ENCODE assay signal across 23 cellular contexts in genomic region chr19:2413629-2414028, GRCh38. TPM values are rescaled to one million over a fixed set of nuclear protein-coding genes. Genes with fewer than 3 reads are reported as not detected.
A peak's percentile ranks its signal among the peaks of the same experiment; 100 is the strongest.
DNase-seq lines count a peak whose midpoint lies in the region; ATAC-seq, FAIRE-seq and TF ChIP-seq lines count a peak whose summit lies in the region.
"Had no signal": no experiment of that assay in that cellular context is flagged by ENCODE, and none has a peak within 500 bp of the region (broad histone marks: within the 10 kb centered on the region; RNA-seq: fewer than 3 reads in every experiment).

No MANE protein-coding gene starts in this region.

- CTCF ChIA-PET in Calu3 (lab: Charles Lee): no interaction called here
- CTCF ChIA-PET in HCT116 (lab: Charles Lee): no interaction called here
- CTCF ChIA-PET in HepG2 (lab: Yijun Ruan, JAX; ENCODE audit: low intra/inter-chr PET ratio, low total read pairs): no interaction called here

- H3K27me3 ChIP-seq in HCT116 (ENCODE audit: insufficient read depth, low read length): no peaks in the 10 kb centered on the region
- no peaks in the 10 kb centered on the region for H3K27me3 ChIP-seq in HepG2 (ENCODE audit: control insufficient read depth in 1 of 2, insufficient read depth in 2 of 2, low read length in 2 of 2)
- H3K27me3 ChIP-seq: BLaER1 treated with 17β-estradiol and CSF1 and Interleukin-3, amounts not matched to agents 10 nM and 100 nM had no signal

- BruUV-seq in Calu3 (replicated peaks; lab: Mats Ljungman, UMichigan): TSS peak; percentile 33
- BruUV-seq in HCT116 (replicated peaks; lab: Mats Ljungman, UMichigan): no TSS peak
- no TSS peak for BruUV-seq in HepG2 (replicated peaks; lab: Mats Ljungman, UMichigan)

- no peaks in the 10 kb centered on the region for H3K79me2 ChIP-seq in HCT116 (ENCODE audit: insufficient read depth, low read length)
- H3K79me2 ChIP-seq in HepG2 (ENCODE audit: insufficient read depth, low read length): no peaks in the 10 kb centered on the region

- H2AFZ ChIP-seq in HCT116 (ENCODE audit: low read depth, low read length, poor library complexity, severe bottlenecking) (no peak overlapping the region), HepG2 (ENCODE audit: low read length) (no peak overlapping the region)

- RAD21 ChIA-PET in HCT116 (lab: Charles Lee; ENCODE audit: low non-redundant PET in 1 of 2, low total read pairs in 2 of 2, uncharacterized antibody in 2 of 2, unreplicated experiment in 2 of 2): no interaction called here

- H3K9me3 ChIP-seq in HCT116 (ENCODE audit: control insufficient read depth in 1 of 2, insufficient read depth in 1 of 2, low read depth in 1 of 2, low read length in 2 of 2) (no peaks in the 10 kb centered on the region), HepG2 (ENCODE audit: low read length) (no peaks in the 10 kb centered on the region), mucosa of descending colon (no peaks in the 10 kb centered on the region)

- peaks cover 12% of the 10 kb centered on the region for H3K27me3 Mint-ChIP-seq in Calu3 (ENCODE audit: unreplicated experiment)

- H3K9me2 ChIP-seq in HCT116 (ENCODE audit: insufficient read depth): no peaks in the 10 kb centered on the region

- H3K36me3 Mint-ChIP-seq in Calu3 (ENCODE audit: insufficient read depth, unreplicated experiment): peaks cover 9% of the 10 kb centered on the region
- H3K36me3 Mint-ChIP-seq: T-cell had no signal

- TF ChIP-seq EP300 in HepG2 (IDR thresholded peaks at IDR 0.05; ENCODE audit: low read depth in 2 of 2, low read length in 2 of 2) (no peak), HepG2 (CRISPR knock-in tag; IDR thresholded peaks at IDR 0.05; ENCODE audit: borderline replicate concordance) (no peak)

- no peaks in the 10 kb centered on the region for H3K4me1 ChIP-seq in HCT116 (ENCODE audit: control insufficient read depth in 1 of 2, insufficient read depth in 2 of 2, low read length in 2 of 2)
- H3K4me1 ChIP-seq in HepG2 (ENCODE audit: insufficient read depth, low read length): peaks cover 26% of the 10 kb centered on the region
- H3K4me1 ChIP-seq in mucosa of descending colon (ENCODE audit: low read depth): no peaks in the 10 kb centered on the region

- in situ Hi-C loops in HepG2 (cut with HindIII; ENCODE audit: extremely low pct_ligation_motif_present, low pct_unique_long_range_greater_than_20kb): no loop called here

- intact Hi-C loops in Calu3 (cut with micrococcal nuclease; ENCODE audit: unreplicated experiment): no loop called here
- intact Hi-C loops in HCT116 (cut with micrococcal nuclease): no loop called here
- intact Hi-C loops in HepG2 (cut with micrococcal nuclease; ENCODE audit: unreplicated experiment): no loop called here
- intact Hi-C loops in mucosa of descending colon (cut with DNase I, micrococcal nuclease): no loop called here

- TF ChIP-seq RAD21 in HCT116 (IDR thresholded peaks at IDR 0.05; ENCODE audit: low read depth): no peak
- TF ChIP-seq RAD21 in HepG2 (CRISPR knock-in tag; IDR thresholded peaks at IDR 0.05): no peak

- H3K9ac ChIP-seq in HCT116 (ENCODE audit: low read length) (no peak overlapping the region), HepG2 (ENCODE audit: insufficient read depth, low read depth, low read length) (no peak overlapping the region)
- H3K9ac ChIP-seq: BLaER1 treated with 17β-estradiol and CSF1 and Interleukin-3, amounts not matched to agents 10 nM and 100 nM; KMS-11 had no signal

- H3K36me3 ChIP-seq in HCT116 (ENCODE audit: control insufficient read depth in 1 of 2, insufficient read depth in 2 of 2, low read length in 2 of 2) (peaks cover 0 to 6% of the 10 kb centered on the region in 2 experiments; a peak in 1 of 4 replicates), HepG2 (replicated peaks in 1 of 2; ENCODE audit: control insufficient read depth in 1 of 2, insufficient read depth in 2 of 2, low read length in 2 of 2) (no peaks in the 10 kb centered on the region), mucosa of descending colon (ENCODE audit: low read depth) (no peaks in the 10 kb centered on the region)

- WGBS in HepG2 (ENCODE audit: low lambda C conversion rate): 100% methylated on average over 2 of the region's 16 CpGs

- TF ChIP-seq CTCF in Calu3 (IDR thresholded peaks at IDR 0.05; ENCODE audit: unreplicated experiment) (no peak), HCT116 (IDR thresholded peaks at IDR 0.05 in 2 of 3, conservative IDR thresholded peaks at IDR 0.05 in 1 of 3; ENCODE audit: borderline replicate concordance in 1 of 3, insufficient read depth in 1 of 3, low read depth in 2 of 3, low read length in 2 of 3) (no peak), HepG2 (CRISPR knock-in tag; IDR thresholded peaks at IDR 0.05) (no peak), mucosa of descending colon (IDR thresholded peaks at IDR 0.05) (no peak)

- peak; percentile 13; the same call in 1 of the 2 replicates for ATAC-seq in HCT116
- peak; percentile 11; the same call in 2 of the 3 replicates for ATAC-seq in SK-N-SH treated with all-trans-retinoic acid at 6 μM for 48 hours
- no peak for ATAC-seq in HepG2
- ATAC-seq in mucosa of descending colon: no peak
- ATAC-seq: T-cell had no signal

- H3K27ac ChIP-seq in HCT116 (ENCODE audit: low read depth, low read length) (no peak overlapping the region), HepG2 (ENCODE audit: extremely low read length, insufficient read depth, low read length) (no peak overlapping the region)
- H3K27ac ChIP-seq: BLaER1 treated with 17β-estradiol and CSF1 and Interleukin-3, amounts not matched to agents 10 nM and 100 nM; HL-60; KMS-11; RWPE1 had no signal

- H3K4me1 Mint-ChIP-seq in Calu3 (ENCODE audit: low read depth, unreplicated experiment): no peaks in the 10 kb centered on the region
- H3K4me1 Mint-ChIP-seq: T-cell had no signal

- no peak overlapping the region for H3K4me2 ChIP-seq in HCT116 (ENCODE audit: low read length)
- H3K4me2 ChIP-seq in HepG2 (ENCODE audit: low read depth, low read length): no peak overlapping the region
- H3K4me2 ChIP-seq: KMS-11 had no signal

- no peak overlapping the region for H3K4me3 Mint-ChIP-seq in Calu3 (ENCODE audit: low read depth, unreplicated experiment)
- H3K4me3 Mint-ChIP-seq: CD4-positive, alpha-beta memory T cell; T-cell had no signal

- no peaks in the 10 kb centered on the region for H4K20me1 ChIP-seq in HCT116 (ENCODE audit: insufficient read depth)
- no peaks in the 10 kb centered on the region for H4K20me1 ChIP-seq in HepG2 (ENCODE audit: insufficient read depth, low read length)

- FAIRE-seq in HepG2 (lab: Jason Lieb, UNC): no peak

- no peaks in the 10 kb centered on the region for H3K9me3 Mint-ChIP-seq in Calu3 (ENCODE audit: low read depth, unreplicated experiment)
- H3K9me3 Mint-ChIP-seq: CD4-positive, alpha-beta memory T cell; T-cell had no signal

- no peak overlapping the region for H3K4me3 ChIP-seq in HCT116 (replicated peaks in 1 of 2; ENCODE audit: low read depth in 1 of 2, low read length in 2 of 2)
- H3K4me3 ChIP-seq in HepG2 (replicated peaks in 1 of 3; ENCODE audit: insufficient read depth in 1 of 3, low read depth in 2 of 3, low read length in 3 of 3): no peak overlapping the region
- H3K4me3 ChIP-seq in mucosa of descending colon: no peak overlapping the region
- H3K4me3 ChIP-seq: BLaER1 treated with 17β-estradiol and CSF1 and Interleukin-3, amounts not matched to agents 10 nM and 100 nM had no signal

- TF ChIP-seq POLR2A in HCT116 (IDR thresholded peaks at IDR 0.05; ENCODE audit: borderline replicate concordance, extremely low read depth, insufficient read depth, insufficient read length) (no peak), HepG2 (IDR thresholded peaks at IDR 0.05; ENCODE audit: insufficient read depth in 1 of 2, low read depth in 2 of 2, low read length in 2 of 2) (no peak)

- no peak for DNase-seq in Calu3
- DNase-seq in HCT116 (ENCODE audit: low read depth, low spot score): no peak
- no peak for DNase-seq in HepG2 (ENCODE audit: low spot score)
- DNase-seq in kidney glomerular epithelial cell (lab: John Stamatoyannopoulos, UW): no peak
- DNase-seq in mucosa of descending colon: no peak
- DNase-seq in NCI-H510A treated with DMSO at 0.1 percent for 48 hours (lab: John Stamatoyannopoulos, UW): no peak
- DNase-seq: 8988T; CD4-positive, alpha-beta memory T cell; DMS53; EL; H9; NCI-H1105; NCI-H1694; NCI-H2081; NCI-H2171 treated with DMSO at 0.1 percent for 48 hours; NCI-H526 treated with DMSO at 0.1 percent for 48 hours; SHP77 treated with DMSO at 0.1 percent for 48 hours; T-cell had no signal

- no peak overlapping the region for H3K27ac Mint-ChIP-seq in Calu3 (ENCODE audit: unreplicated experiment)
- H3K27ac Mint-ChIP-seq: CD4-positive, alpha-beta memory T cell; H9; T-cell had no signal

- POLR2A ChIA-PET in HCT116 (lab: Charles Lee) (no interaction called here), HepG2 (lab: Yijun Ruan, JAX) (interaction anchor here (9.0 kb wide), 1 partner anchor 19 kb away, joined by 92 read pairs; no protein-coding TSS in a partner anchor)

RNA-seq across cellular contexts. Expression of gene TIMM13, which starts 13.8 kb away (rescaled TPM):
- 75.8 and 81.8 TPM in 2 replicates for total RNA-seq in Calu3 (2022)
- total RNA-seq in HCT116 (2021; ENCODE audit: unreplicated experiment): 151 TPM
- polyA plus RNA-seq in HCT116 (2012): 77.6 and 78.7 TPM in 2 replicates
- total RNA-seq in HepG2 (2016; rRNA removed; fragmentation: Illumina TruSeq; extraction: Trizol): 108 and 116 TPM in 2 replicates
- total RNA-seq in HepG2 (2016; cell fraction: cytosol; rRNA removed; fragmentation: Illumina TruSeq; extraction: Trizol; ENCODE audit: low read depth): 78.9 and 87.4 TPM in 2 replicates
- 115 and 120 TPM in 2 replicates for total RNA-seq in HepG2 (2016; cell fraction: insoluble cytoplasmic fraction; rRNA removed; fragmentation: Illumina TruSeq; extraction: Trizol)
- total RNA-seq in HepG2 (2016; cell fraction: membrane; rRNA removed; fragmentation: Illumina TruSeq; extraction: Trizol): 123 and 146 TPM in 2 replicates
- 37.3 and 42.3 TPM in 2 replicates for total RNA-seq in HepG2 (2016; cell fraction: nucleus; rRNA removed; fragmentation: Illumina TruSeq; extraction: Trizol)
- polyA plus RNA-seq in HepG2 (2011; rRNA removed): 48.4 and 62.5 TPM in 2 replicates
- 60.7 and 102 TPM in 2 replicates for polyA plus RNA-seq in HepG2 (2011; cell fraction: cytosol; rRNA removed)
- 41.6 and 44.7 TPM in 2 replicates for polyA plus RNA-seq in HepG2 (2011; cell fraction: nucleus; rRNA removed)
- 50.3 and 65.0 TPM in 2 replicates for polyA plus RNA-seq in HepG2 (2012)
- polyA plus RNA-seq in HepG2 (2016; cell fraction: cytosol; fragmentation: Illumina TruSeq; extraction: Trizol; ENCODE audit: low read depth): 94.9 and 117 TPM in 2 replicates
- polyA plus RNA-seq in HepG2 (2016; cell fraction: insoluble cytoplasmic fraction; fragmentation: Illumina TruSeq; extraction: Trizol; ENCODE audit: low read depth): 117 and 124 TPM in 2 replicates
- polyA plus RNA-seq in HepG2 (2016; cell fraction: membrane; fragmentation: Illumina TruSeq; extraction: Trizol; ENCODE audit: low read depth): 122 and 128 TPM in 2 replicates
- polyA plus RNA-seq in HepG2 (2016; cell fraction: nucleus; fragmentation: Illumina TruSeq; extraction: Trizol; ENCODE audit: insufficient read depth, low read depth): 84.2 and 86.9 TPM in 2 replicates
- polyA minus RNA-seq in HepG2 (2011; rRNA and poly(A)+ RNA removed; ENCODE audit: low replicate concordance): 23.6 and 42.8 TPM in 2 replicates
- polyA minus RNA-seq in HepG2 (2011; cell fraction: cytosol; rRNA and poly(A)+ RNA removed): 18.8 and 24.2 TPM in 2 replicates
- polyA minus RNA-seq in HepG2 (2011; cell fraction: nucleus; rRNA and poly(A)+ RNA removed): 17.2 and 19.7 TPM in 2 replicates
- total RNA-seq in mucosa of descending colon: 100 to 1,000 TPM in 2 of 3 donors, 10 to 100 TPM in 1; 75.4 to 130 (median 104) TPM

RNA-seq across cellular contexts. Expression of gene LMNB2, which starts 43.1 kb away (rescaled TPM):
- total RNA-seq in Calu3 (2022) (88.0 and 109 TPM in 2 replicates), HCT116 (2021; ENCODE audit: unreplicated experiment) (228 TPM), HepG2 (2016; rRNA removed; fragmentation: Illumina TruSeq; extraction: Trizol) (93.6 and 105 TPM in 2 replicates), mucosa of descending colon (10 to 100 TPM; 21.1 to 47.8 (median 22.1) TPM)
- 166 and 204 TPM in 2 replicates for polyA plus RNA-seq in HCT116 (2012)
- 8.6 and 9.2 TPM in 2 replicates for total RNA-seq in HepG2 (2016; cell fraction: cytosol; rRNA removed; fragmentation: Illumina TruSeq; extraction: Trizol; ENCODE audit: low read depth)
- total RNA-seq in HepG2 (2016; cell fraction: insoluble cytoplasmic fraction; rRNA removed; fragmentation: Illumina TruSeq; extraction: Trizol): 80.4 and 107 TPM in 2 replicates
- 34.1 and 36.1 TPM in 2 replicates for total RNA-seq in HepG2 (2016; cell fraction: membrane; rRNA removed; fragmentation: Illumina TruSeq; extraction: Trizol)
- total RNA-seq in HepG2 (2016; cell fraction: nucleus; rRNA removed; fragmentation: Illumina TruSeq; extraction: Trizol): 44.6 and 52.0 TPM in 2 replicates
- 77.2 and 89.7 TPM in 2 replicates for polyA plus RNA-seq in HepG2 (2011; rRNA removed)
- 83.5 and 98.7 TPM in 2 replicates for polyA plus RNA-seq in HepG2 (2011; cell fraction: cytosol; rRNA removed)
- 75.2 and 87.6 TPM in 2 replicates for polyA plus RNA-seq in HepG2 (2011; cell fraction: nucleus; rRNA removed)
- polyA plus RNA-seq in HepG2 (2012): 40.0 and 41.8 TPM in 2 replicates
- polyA plus RNA-seq in HepG2 (2016; cell fraction: cytosol; fragmentation: Illumina TruSeq; extraction: Trizol; ENCODE audit: low read depth): 7.1 and 7.6 TPM in 2 replicates
- polyA plus RNA-seq in HepG2 (2016; cell fraction: insoluble cytoplasmic fraction; fragmentation: Illumina TruSeq; extraction: Trizol; ENCODE audit: low read depth): 74.9 and 86.7 TPM in 2 replicates
- 19.0 and 21.3 TPM in 2 replicates for polyA plus RNA-seq in HepG2 (2016; cell fraction: membrane; fragmentation: Illumina TruSeq; extraction: Trizol; ENCODE audit: low read depth)
- 75.4 and 76.1 TPM in 2 replicates for polyA plus RNA-seq in HepG2 (2016; cell fraction: nucleus; fragmentation: Illumina TruSeq; extraction: Trizol; ENCODE audit: insufficient read depth, low read depth)
- polyA minus RNA-seq in HepG2 (2011; rRNA and poly(A)+ RNA removed; ENCODE audit: low replicate concordance): 106 and 107 TPM in 2 replicates
- 35.3 and 37.2 TPM in 2 replicates for polyA minus RNA-seq in HepG2 (2011; cell fraction: cytosol; rRNA and poly(A)+ RNA removed)
- polyA minus RNA-seq in HepG2 (2011; cell fraction: nucleus; rRNA and poly(A)+ RNA removed): 14.4 and 16.7 TPM in 2 replicates

RNA-seq across cellular contexts. Expression of gene TMPRSS9, which starts 53.6 kb away (rescaled TPM):
- total RNA-seq in Calu3 (2022): not detected in 2 replicates
- not detected for total RNA-seq in HCT116 (2021; ENCODE audit: unreplicated experiment)
- polyA plus RNA-seq in HCT116 (2012): 0.30 and 0.87 TPM in 2 replicates
- 1.4 and 2.5 TPM in 2 replicates for total RNA-seq in HepG2 (2016; rRNA removed; fragmentation: Illumina TruSeq; extraction: Trizol)
- 0.62 and 1.7 TPM in 2 replicates for total RNA-seq in HepG2 (2016; cell fraction: cytosol; rRNA removed; fragmentation: Illumina TruSeq; extraction: Trizol; ENCODE audit: low read depth)
- total RNA-seq in HepG2 (2016; cell fraction: insoluble cytoplasmic fraction; rRNA removed; fragmentation: Illumina TruSeq; extraction: Trizol): 1.4 and 2.0 TPM in 2 replicates
- 0.99 and 1.0 TPM in 2 replicates for total RNA-seq in HepG2 (2016; cell fraction: membrane; rRNA removed; fragmentation: Illumina TruSeq; extraction: Trizol)
- 0.81 and 3.7 TPM in 2 replicates for total RNA-seq in HepG2 (2016; cell fraction: nucleus; rRNA removed; fragmentation: Illumina TruSeq; extraction: Trizol)
- 5.2 and 11.1 TPM in 2 replicates for polyA plus RNA-seq in HepG2 (2011; rRNA removed)
- 2.1 and 2.3 TPM in 2 replicates for polyA plus RNA-seq in HepG2 (2011; cell fraction: cytosol; rRNA removed)
- 54.9 and 71.6 TPM in 2 replicates for polyA plus RNA-seq in HepG2 (2011; cell fraction: nucleus; rRNA removed)
- polyA plus RNA-seq in HepG2 (2012): 5.1 and 14.1 TPM in 2 replicates
- polyA plus RNA-seq in HepG2 (2016; cell fraction: cytosol; fragmentation: Illumina TruSeq; extraction: Trizol; ENCODE audit: low read depth): 0.45 and 0.55 TPM in 2 replicates
- polyA plus RNA-seq in HepG2 (2016; cell fraction: insoluble cytoplasmic fraction; fragmentation: Illumina TruSeq; extraction: Trizol; ENCODE audit: low read depth): 1.1 and 1.2 TPM in 2 replicates
- polyA plus RNA-seq in HepG2 (2016; cell fraction: membrane; fragmentation: Illumina TruSeq; extraction: Trizol; ENCODE audit: low read depth): 0.57 and 0.72 TPM in 2 replicates
- 3.4 and 5.2 TPM in 2 replicates for polyA plus RNA-seq in HepG2 (2016; cell fraction: nucleus; fragmentation: Illumina TruSeq; extraction: Trizol; ENCODE audit: insufficient read depth, low read depth)
- polyA minus RNA-seq in HepG2 (2011; rRNA and poly(A)+ RNA removed; ENCODE audit: low replicate concordance): 4.8 TPM in 1 of 2 replicates, not detected in the other
- 1.7 and 2.6 TPM in 2 replicates for polyA minus RNA-seq in HepG2 (2011; cell fraction: cytosol; rRNA and poly(A)+ RNA removed)
- 10.8 and 12.4 TPM in 2 replicates for polyA minus RNA-seq in HepG2 (2011; cell fraction: nucleus; rRNA and poly(A)+ RNA removed)
- under 1 TPM in 2 of 3 donors, not detected in 1; 0.17 to 0.41 TPM for total RNA-seq in mucosa of descending colon
- total RNA-seq: CD4-positive, alpha-beta memory T cell; T-cell had no signal
- polyA plus RNA-seq: CD4-positive, alpha-beta memory T cell had no signal

Comparison
In these comparisons a context has a peak if more than half of its experiments do, and no peak if none do; other contexts are left out.
1. ATAC-seq: peak in HCT116 (single experiment) and SK-N-SH treated with all-trans-retinoic acid at 6 μM for 48 hours (single experiment); none in HepG2 (single experiment) and mucosa of descending colon (single experiment).